ENCODE assay signal across 16 cellular contexts in genomic region chr1:114502080-114502479, GRCh38. TPM values are rescaled to one million over a fixed set of nuclear protein-coding genes. Genes with fewer than 3 reads are reported as not detected.
A peak's percentile ranks its signal among the peaks of the same experiment; 100 is the strongest.
DNase-seq lines count a peak whose midpoint lies in the region; ATAC-seq, FAIRE-seq and TF ChIP-seq lines count a peak whose summit lies in the region.
"Had no signal": no experiment of that assay in that cellular context is flagged by ENCODE, and none has a peak within 500 bp of the region (broad histone marks: within the 10 kb centered on the region; RNA-seq: fewer than 3 reads in every experiment).

No MANE protein-coding gene starts in this region.

- no peak overlapping the region for H2AFZ ChIP-seq in PC-3 (ENCODE audit: low read length)

- no peaks in the 10 kb centered on the region for H3K27me3 ChIP-seq in PC-3 (ENCODE audit: low read length)
- no peaks in the 10 kb centered on the region for H3K27me3 ChIP-seq in gastrocnemius medialis
- H3K27me3 ChIP-seq: BLaER1 had no signal

- POLR2A ChIA-PET in activated naive CD8-positive, alpha-beta T cell treated with anti-CD3 and anti-CD28 coated beads, Interleukin-2, amount 10 ng/mL, durations not matched to agents 7 days and 5 days (lab: Charles Lee) = no interaction called here
- POLR2A ChIA-PET in PC-3 (lab: Charles Lee; ENCODE audit: unreplicated experiment) = no interaction called here

- BruUV-seq in PC-3 (replicated peaks; lab: Mats Ljungman, UMichigan) = no TSS peak

- ATAC-seq in activated naive CD8-positive, alpha-beta T cell treated with anti-CD3 and anti-CD28 coated beads, Interleukin-2, amount 10 ng/mL, durations not matched to agents 7 days and 5 days (ENCODE audit: low read depth) = no peak
- ATAC-seq in PC-3 (peak; percentile 27; the same call in 1 of the 2 replicates), gastrocnemius medialis (no peak), GM18867 (IDR thresholded peaks at IDR 0.05; ENCODE audit: unreplicated experiment) (no peak)

- H3K4me1 Mint-ChIP-seq in activated naive CD8-positive, alpha-beta T cell treated with anti-CD3 and anti-CD28 coated beads, Interleukin-2, amount 10 ng/mL, durations not matched to agents 7 days and 5 days = peaks cover 39% of the 10 kb centered on the region
- peaks cover 54% of the 10 kb centered on the region for H3K4me1 Mint-ChIP-seq in activated naive CD8-positive, alpha-beta T cell treated with anti-CD3 and anti-CD28 coated beads for 36 hours
- H3K4me1 Mint-ChIP-seq in activated T-helper 2 cell treated with anti-CD3 and anti-CD28 coated beads, Interferon-gamma antibody, Interleukin-2, Interleukin-4, amounts not matched to agents 10 μg/mL and 5 μg/mL and 100 μg/mL, durations not matched to agents 14 hours and 24 hours and 36 hours (ENCODE audit: low read depth) = peaks cover 41% of the 10 kb centered on the region

- TF ChIP-seq CTCF in PC-3 (conservative IDR thresholded peaks at IDR 0.05; ENCODE audit: low read depth, low read length) = no peak
- TF ChIP-seq CTCF in gastrocnemius medialis (IDR thresholded peaks at IDR 0.05 in 4 of 5, conservative IDR thresholded peaks at IDR 0.05 in 1 of 5) = no peak

- no peaks in the 10 kb centered on the region for H3K9me3 ChIP-seq in PC-3 (ENCODE audit: low read length)
- no peaks in the 10 kb centered on the region for H3K9me3 ChIP-seq in gastrocnemius medialis
- H3K9me3 ChIP-seq: Caco-2, HAP-1 had no signal

- H3K27me3 Mint-ChIP-seq in activated naive CD8-positive, alpha-beta T cell treated with anti-CD3 and anti-CD28 coated beads, Interleukin-2, amount 10 ng/mL, durations not matched to agents 7 days and 5 days = no peaks in the 10 kb centered on the region
- H3K27me3 Mint-ChIP-seq in activated naive CD8-positive, alpha-beta T cell treated with anti-CD3 and anti-CD28 coated beads for 36 hours = no peaks in the 10 kb centered on the region
- no peaks in the 10 kb centered on the region for H3K27me3 Mint-ChIP-seq in activated T-helper 2 cell treated with anti-CD3 and anti-CD28 coated beads, Interferon-gamma antibody, Interleukin-2, Interleukin-4, amounts not matched to agents 10 μg/mL and 5 μg/mL and 100 μg/mL, durations not matched to agents 14 hours and 24 hours and 36 hours (ENCODE audit: low read depth)
- H3K27me3 Mint-ChIP-seq: CD8-positive, alpha-beta memory T cell had no signal

- H3K4me3 ChIP-seq in PC-3 (ENCODE audit: low read length) = no peak overlapping the region
- H3K4me3 ChIP-seq in gastrocnemius medialis = no peak overlapping the region
- H3K4me3 ChIP-seq: BLaER1, HAP-1 had no signal

- no peak overlapping the region for H3K9ac ChIP-seq in PC-3 (ENCODE audit: low read length)
- H3K9ac ChIP-seq: BLaER1 had no signal

- H3K4me3 Mint-ChIP-seq in activated naive CD8-positive, alpha-beta T cell treated with anti-CD3 and anti-CD28 coated beads, Interleukin-2, amount 10 ng/mL, durations not matched to agents 7 days and 5 days = no peak overlapping the region
- no peak overlapping the region for H3K4me3 Mint-ChIP-seq in activated naive CD8-positive, alpha-beta T cell treated with anti-CD3 and anti-CD28 coated beads for 36 hours
- no peak overlapping the region for H3K4me3 Mint-ChIP-seq in activated T-helper 2 cell treated with anti-CD3 and anti-CD28 coated beads, Interferon-gamma antibody, Interleukin-2, Interleukin-4, amounts not matched to agents 10 μg/mL and 5 μg/mL and 100 μg/mL, durations not matched to agents 14 hours and 24 hours and 36 hours (ENCODE audit: low read depth)

- H3K4me1 ChIP-seq in PC-3 (ENCODE audit: insufficient read depth, low read length) (no peaks in the 10 kb centered on the region), gastrocnemius medialis (peaks cover 18 to 22% of the 10 kb centered on the region in 2 donors)
- H3K4me1 ChIP-seq: Caco-2 had no signal

- in situ Hi-C loops in gastrocnemius medialis (cut with MboI; ENCODE audit: low sequenced_read_pairs in 4 of 4) = loop anchor here in 1 of 4 donors (10.0 kb wide), 1 partner anchor 263 kb away; no protein-coding TSS in a partner anchor

- H4K20me1 ChIP-seq in PC-3 (ENCODE audit: low read length) = peaks cover 3% of the 10 kb centered on the region; the same call in 1 of the 2 replicates

- H3K9me2 ChIP-seq in PC-3 (replicated peaks; ENCODE audit: low read length) = no peaks in the 10 kb centered on the region

- CTCF ChIA-PET in PC-3 (lab: Charles Lee) = no interaction called here

- H3K79me2 ChIP-seq in PC-3 (ENCODE audit: low read length) = peaks cover 99% of the 10 kb centered on the region

- peaks cover 52% of the 10 kb centered on the region for H3K36me3 Mint-ChIP-seq in activated naive CD8-positive, alpha-beta T cell treated with anti-CD3 and anti-CD28 coated beads, Interleukin-2, amount 10 ng/mL, durations not matched to agents 7 days and 5 days
- peaks cover 40% of the 10 kb centered on the region for H3K36me3 Mint-ChIP-seq in activated naive CD8-positive, alpha-beta T cell treated with anti-CD3 and anti-CD28 coated beads for 36 hours
- peaks cover 48% of the 10 kb centered on the region for H3K36me3 Mint-ChIP-seq in activated T-helper 2 cell treated with anti-CD3 and anti-CD28 coated beads, Interferon-gamma antibody, Interleukin-2, Interleukin-4, amounts not matched to agents 10 μg/mL and 5 μg/mL and 100 μg/mL, durations not matched to agents 14 hours and 24 hours and 36 hours (ENCODE audit: low read depth)

- H3K27ac ChIP-seq in PC-3 (ENCODE audit: low read length) (no peak overlapping the region), gastrocnemius medialis (no peak overlapping the region)
- H3K27ac ChIP-seq: 22Rv1, BLaER1 had no signal

- peaks cover 8% of the 10 kb centered on the region; the same call in 1 of the 2 replicates for H3K36me3 ChIP-seq in PC-3 (ENCODE audit: low read depth, low read length)
- H3K36me3 ChIP-seq in gastrocnemius medialis = no peaks in the 10 kb centered on the region

- TF ChIP-seq POLR2A in gastrocnemius medialis (IDR thresholded peaks at IDR 0.05) = no peak

- H3K4me2 ChIP-seq in PC-3 (ENCODE audit: low read length) = no peak overlapping the region
- H3K4me2 ChIP-seq: BLaER1 had no signal

- H3K27ac Mint-ChIP-seq in activated naive CD8-positive, alpha-beta T cell treated with anti-CD3 and anti-CD28 coated beads, Interleukin-2, amount 10 ng/mL, durations not matched to agents 7 days and 5 days = peak overlapping the region; percentile 2
- no peak overlapping the region for H3K27ac Mint-ChIP-seq in activated naive CD8-positive, alpha-beta T cell treated with anti-CD3 and anti-CD28 coated beads for 36 hours
- peak overlapping the region; percentile 6 for H3K27ac Mint-ChIP-seq in activated T-helper 2 cell treated with anti-CD3 and anti-CD28 coated beads, Interferon-gamma antibody, Interleukin-2, Interleukin-4, amounts not matched to agents 10 μg/mL and 5 μg/mL and 100 μg/mL, durations not matched to agents 14 hours and 24 hours and 36 hours

- intact Hi-C loops in PC-3 (cut with micrococcal nuclease) = loop anchor here (10.0 kb wide), 1 partner anchor 87 kb away; no protein-coding TSS in a partner anchor
- intact Hi-C loops in activated T-helper 2 cell treated with anti-CD3 and anti-CD28 coated beads, Interferon-gamma antibody, Interleukin-2, Interleukin-4, amounts not matched to agents 10 μg/mL and 5 μg/mL and 100 μg/mL, durations not matched to agents 14 hours and 24 hours and 36 hours (cut with micrococcal nuclease) = no loop called here
- intact Hi-C loops in gastrocnemius medialis (cut with DNase I; ENCODE audit: low total_unique reads) = loop anchor here (10.0 kb wide), 1 partner anchor 697 kb away; no protein-coding TSS in a partner anchor

- H3F3A ChIP-seq in PC-3 (ENCODE audit: low read length, unreplicated experiment) = no peaks in the 10 kb centered on the region

- H3K9me3 Mint-ChIP-seq in activated naive CD8-positive, alpha-beta T cell treated with anti-CD3 and anti-CD28 coated beads, Interleukin-2, amount 10 ng/mL, durations not matched to agents 7 days and 5 days = peaks cover 3% of the 10 kb centered on the region
- no peaks in the 10 kb centered on the region for H3K9me3 Mint-ChIP-seq in activated naive CD8-positive, alpha-beta T cell treated with anti-CD3 and anti-CD28 coated beads for 36 hours
- H3K9me3 Mint-ChIP-seq in activated T-helper 2 cell treated with anti-CD3 and anti-CD28 coated beads, Interferon-gamma antibody, Interleukin-2, Interleukin-4, amounts not matched to agents 10 μg/mL and 5 μg/mL and 100 μg/mL, durations not matched to agents 14 hours and 24 hours and 36 hours = no peaks in the 10 kb centered on the region
- H3K9me3 Mint-ChIP-seq: CD8-positive, alpha-beta memory T cell had no signal

- peak; percentile 79 for FAIRE-seq in islet of Langerhans (lab: Jason Lieb, UNC)
- FAIRE-seq: H1 had no signal

- DNase-seq in activated naive CD8-positive, alpha-beta T cell treated with anti-CD3 and anti-CD28 coated beads, Interleukin-2, amount 10 ng/mL, durations not matched to agents 7 days and 5 days = no peak
- DNase-seq in activated naive CD8-positive, alpha-beta T cell treated with anti-CD3 and anti-CD28 coated beads for 36 hours = no peak
- DNase-seq in PC-3 (no peak), gastrocnemius medialis (no peak), GOT3 (lab: John Stamatoyannopoulos, UW) (no peak)
- DNase-seq in activated T-helper 2 cell treated with anti-CD3 and anti-CD28 coated beads, Interferon-gamma antibody, Interleukin-2, Interleukin-4, amounts not matched to agents 10 μg/mL and 5 μg/mL and 100 μg/mL, durations not matched to agents 14 hours and 24 hours and 36 hours (ENCODE audit: low spot score) = no peak
- DNase-seq: Caco-2; CD8-positive, alpha-beta memory T cell; DND-41; GDM1 had no signal

RNA-seq across cellular contexts. Expression of gene TRIM33, which starts 8.9 kb away (rescaled TPM):
- 10 to 100 TPM; 43.8 to 45.6 TPM for total RNA-seq in activated naive CD8-positive, alpha-beta T cell treated with anti-CD3 and anti-CD28 coated beads, Interleukin-2, amount 10 ng/mL, durations not matched to agents 7 days and 5 days
- total RNA-seq in activated naive CD8-positive, alpha-beta T cell treated with anti-CD3 and anti-CD28 coated beads for 36 hours = 10 to 100 TPM; 31.5 to 32.8 TPM
- total RNA-seq in PC-3 (2014; rRNA removed) = 28.8 and 36.7 TPM in 2 replicates
- 41.5 and 44.7 TPM in 2 replicates for total RNA-seq in activated T-helper 2 cell treated with anti-CD3 and anti-CD28 coated beads, Interferon-gamma antibody, Interleukin-2, Interleukin-4, amounts not matched to agents 10 μg/mL and 5 μg/mL and 100 μg/mL, durations not matched to agents 14 hours and 24 hours and 36 hours
- total RNA-seq in gastrocnemius medialis = 10 to 100 TPM; 17.1 to 33.0 (median 25.3) TPM
